ENCODE assay signal across 1 cellular context in genomic region chr7:106774213-106774767, GRCh38.
TF ChIP-seq lines count a peak whose summit lies in the region.

No MANE protein-coding gene starts in this region.

TF ChIP-seq in K562, 482 proteins besides CTCF, POLR2A, EP300 and RAD21 (continued from another document and continues in another):
- TF ChIP-seq THRA (IDR thresholded peaks at IDR 0.05) = no peak; the same call in 1 of the 2 replicates
- no peak for TF ChIP-seq HDAC3 (IDR thresholded peaks at IDR 0.05; ENCODE audit: borderline replicate concordance, partially characterized antibody)
- peak; percentile 93 for TF ChIP-seq ZNF592 (IDR thresholded peaks at IDR 0.05)
- TF ChIP-seq DPF2 (IDR thresholded peaks at IDR 0.05) = no peak
- TF ChIP-seq E2F5 (CRISPR knock-in tag; IDR thresholded peaks at IDR 0.05) = no peak
- no peak for TF ChIP-seq ZNF263 (CRISPR knock-in tag; IDR thresholded peaks at IDR 0.05; ENCODE audit: borderline replicate concordance)
- no peak for TF ChIP-seq RB1 (IDR thresholded peaks at IDR 0.05; ENCODE audit: low read depth)
- TF ChIP-seq MYBL2 (IDR thresholded peaks at IDR 0.05; ENCODE audit: low read depth) = no peak
- TF ChIP-seq MYBL2 (CRISPR knock-in tag; IDR thresholded peaks at IDR 0.05; ENCODE audit: borderline replicate concordance) = no peak
- no peak for TF ChIP-seq ZBTB40 (IDR thresholded peaks at IDR 0.05)
- TF ChIP-seq ZBTB40 (CRISPR knock-in tag; IDR thresholded peaks at IDR 0.05) = no peak
- no peak for TF ChIP-seq CCNT2 (IDR thresholded peaks at IDR 0.05; ENCODE audit: borderline replicate concordance, extremely low read depth, insufficient read length, low read depth, low read length)
- TF ChIP-seq PATZ1 (CRISPR knock-in tag; IDR thresholded peaks at IDR 0.05; ENCODE audit: borderline replicate concordance) = no peak
- TF ChIP-seq FOXK2 (conservative IDR thresholded peaks at IDR 0.05 in 1 of 2, IDR thresholded peaks at IDR 0.05 in 1 of 2; ENCODE audit: low read depth in 2 of 2) = no peak
- no peak for TF ChIP-seq TEAD4 (IDR thresholded peaks at IDR 0.05; ENCODE audit: low read length)
- no peak for TF ChIP-seq TEAD4 (CRISPR knock-in tag; IDR thresholded peaks at IDR 0.05; ENCODE audit: borderline replicate concordance)
- no peak for TF ChIP-seq HDAC6 (IDR thresholded peaks at IDR 0.05; ENCODE audit: low read depth, low read length)
- no peak for TF ChIP-seq ZNF384 (IDR thresholded peaks at IDR 0.05; ENCODE audit: low read depth, low read length)
- no peak for TF ChIP-seq HOXB6 (CRISPR knock-in tag; IDR thresholded peaks at IDR 0.05; ENCODE audit: borderline replicate concordance)
- TF ChIP-seq ZNF407 (IDR thresholded peaks at IDR 0.05; ENCODE audit: low read depth) = no peak
- TF ChIP-seq RFX1 (IDR thresholded peaks at IDR 0.05) = no peak
- TF ChIP-seq STAG1 (CRISPR knock-in tag; IDR thresholded peaks at IDR 0.05; ENCODE audit: borderline replicate concordance) = no peak
- TF ChIP-seq NRF1 (conservative IDR thresholded peaks at IDR 0.05 in 1 of 2, IDR thresholded peaks at IDR 0.05 in 1 of 2) = no peak
- no peak for TF ChIP-seq BCOR (IDR thresholded peaks at IDR 0.05)
- no peak for TF ChIP-seq SRSF9 (IDR thresholded peaks at IDR 0.05; ENCODE audit: borderline replicate concordance, low read depth, low read length)
- no peak for TF ChIP-seq DIDO1 (tag; IDR thresholded peaks at IDR 0.05; ENCODE audit: low read depth)
- TF ChIP-seq CEBPB (tag; IDR thresholded peaks at IDR 0.05) = no peak
- 0 out of 2 replicates have a peak, but pooled peaks have one; percentile 26 for TF ChIP-seq STAT5B (CRISPR knock-in tag; IDR thresholded peaks at IDR 0.05)
- no peak for TF ChIP-seq PHF20 (IDR thresholded peaks at IDR 0.05; ENCODE audit: partially characterized antibody)
- no peak for TF ChIP-seq MYNN (IDR thresholded peaks at IDR 0.05)
- no peak for TF ChIP-seq MYNN (CRISPR knock-in tag; IDR thresholded peaks at IDR 0.05)
- no peak; the same call in 1 of the 2 replicates for TF ChIP-seq SIN3B (IDR thresholded peaks at IDR 0.05; ENCODE audit: low read depth)
- TF ChIP-seq SMARCC2 (IDR thresholded peaks at IDR 0.05; ENCODE audit: low read depth) = no peak
